ENCODE assay signal across 24 cellular contexts in the genomic region with DNA sequence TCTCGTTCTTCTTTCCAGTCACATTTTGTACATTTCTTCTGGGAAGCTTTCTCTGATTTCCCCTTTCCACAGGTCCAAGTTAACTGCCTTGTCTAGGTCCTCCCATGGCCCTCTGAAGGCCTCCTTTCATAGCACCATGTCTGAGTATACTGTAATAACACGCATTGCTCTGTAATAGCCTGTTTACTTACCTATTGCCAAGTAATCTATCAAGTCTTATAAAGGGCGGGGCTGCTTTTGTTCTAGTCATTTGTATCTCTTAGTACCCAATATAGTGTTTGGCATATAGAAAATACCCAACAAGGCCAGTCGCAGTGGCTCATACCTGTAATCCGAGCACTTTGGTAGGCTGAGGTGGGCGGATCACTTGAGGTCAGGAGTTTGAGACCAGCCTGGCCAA.
"Had no signal": no experiment of that assay in that cellular context is flagged by ENCODE, and none has a peak within 500 bp of the region (broad histone marks: within the 10 kb centered on the region; RNA-seq: fewer than 3 reads in every experiment).

No MANE protein-coding gene starts in this region.

- H3K27ac ChIP-seq: dorsolateral prefrontal cortex, neutrophil, thyroid gland had no signal

- H3K36me3 Mint-ChIP-seq: natural killer cell had no signal

- H3K9me3 ChIP-seq: heart left ventricle, neutrophil, thyroid gland had no signal

- FAIRE-seq: colon, frontal cortex had no signal

- H3K4me3 Mint-ChIP-seq: activated CD4-positive, alpha-beta T cell treated with anti-CD3 and anti-CD28 coated beads, Interleukin-2, amount 10 ng/mL, durations not matched to agents 24 days and 14 days; activated naive CD8-positive, alpha-beta T cell treated with anti-CD3 and anti-CD28 coated beads, Interleukin-2, amount 10 ng/mL, durations not matched to agents 7 days and 5 days; brain; natural killer cell had no signal

- ATAC-seq: natural killer cell, sciatic nerve had no signal

- H3K27ac Mint-ChIP-seq: activated naive CD8-positive, alpha-beta T cell treated with anti-CD3 and anti-CD28 coated beads, Interleukin-2, amount 10 ng/mL, durations not matched to agents 7 days and 5 days; natural killer cell; stimulated activated naive B cell treated with anti-CD40 and anti-IgM and Interleukin-4, amounts not matched to agents 10 μg/mL and 1 μg/mL and 100 μg/mL, for 72 hours had no signal

- DNase-seq: activated CD4-positive, alpha-beta T cell treated with anti-CD3 and anti-CD28 coated beads, Interleukin-2, amount 10 ng/mL, durations not matched to agents 24 days and 14 days; activated CD4-positive, CD25-positive, alpha-beta regulatory T cell; activated CD8-positive, alpha-beta memory T cell treated with anti-CD3 and anti-CD28 coated beads for 24 hours; activated CD8-positive, alpha-beta memory T cell treated with anti-CD3 and anti-CD28 coated beads, Interleukin-2, amount 50 U/mL, for 48 hours; activated naive CD8-positive, alpha-beta T cell treated with anti-CD3 and anti-CD28 coated beads, Interleukin-2, amount 10 ng/mL, durations not matched to agents 7 days and 5 days; anterior cingulate cortex; central memory CD4-positive, alpha-beta T cell; dorsolateral prefrontal cortex; heart left ventricle; kidney glomerular epithelial cell; mesenchymal stem cell; natural killer cell; stimulated activated CD4-positive, alpha-beta T cell treated with anti-CD3 and anti-CD28 coated beads, Interleukin-4, amount 100 ng/mL, for 24 hours; stimulated activated naive B cell treated with anti-CD40 and anti-IgM and Interleukin-4, amounts not matched to agents 10 μg/mL and 1 μg/mL and 100 μg/mL, for 72 hours; T-helper 1 cell; T1000; thyroid gland had no signal

- H3K4me3 ChIP-seq: dorsolateral prefrontal cortex, heart left ventricle, smooth muscle cell, thyroid gland had no signal

- H2AFZ ChIP-seq: parathyroid adenoma had no signal

- H3K36me3 ChIP-seq: neutrophil, thyroid gland had no signal

- H3K9me3 Mint-ChIP-seq: activated CD4-positive, alpha-beta T cell treated with anti-CD3 and anti-CD28 coated beads, Interleukin-2, amount 10 ng/mL, durations not matched to agents 24 days and 14 days; activated naive CD8-positive, alpha-beta T cell treated with anti-CD3 and anti-CD28 coated beads, Interleukin-2, amount 10 ng/mL, durations not matched to agents 7 days and 5 days; brain; natural killer cell; stimulated activated naive B cell treated with anti-CD40 and anti-IgM and Interleukin-4, amounts not matched to agents 10 μg/mL and 1 μg/mL and 100 μg/mL, for 72 hours had no signal

- H3K27me3 Mint-ChIP-seq: activated CD4-positive, alpha-beta T cell treated with anti-CD3 and anti-CD28 coated beads, Interleukin-2, amount 10 ng/mL, durations not matched to agents 24 days and 14 days; activated naive CD8-positive, alpha-beta T cell treated with anti-CD3 and anti-CD28 coated beads, Interleukin-2, amount 10 ng/mL, durations not matched to agents 7 days and 5 days; brain; stimulated activated naive B cell treated with anti-CD40 and anti-IgM and Interleukin-4, amounts not matched to agents 10 μg/mL and 1 μg/mL and 100 μg/mL, for 72 hours had no signal

- H3K27me3 ChIP-seq: dorsolateral prefrontal cortex, heart left ventricle, neutrophil, thyroid gland had no signal

- H3K4me2 ChIP-seq: smooth muscle cell had no signal

- H3K9ac ChIP-seq: parathyroid adenoma had no signal
